Comparison of ENCODE assay signal across 7 cellular contexts in genomic region chr18:46519870-46520269, GRCh38.
"Had no signal": no experiment of that assay in that cellular context is flagged by ENCODE, and none has a peak within 500 bp of the region (broad histone marks: within the 10 kb centered on the region; RNA-seq: fewer than 3 reads in every experiment).

No MANE protein-coding gene starts in this region.

- DNase-seq: GM23248, GOT3, H7, HFFc6 had no signal

- H3K36me3 Mint-ChIP-seq: IgD-negative memory B cell had no signal

- H3K4me1 ChIP-seq: HAP-1 had no signal

- H3K27ac ChIP-seq: GM23248, HL-60 had no signal

- H3K4me3 Mint-ChIP-seq: HFFc6 had no signal

- H3K4me1 Mint-ChIP-seq: IgD-negative memory B cell had no signal

- H3K4me3 ChIP-seq: GM23248, HAP-1 had no signal

- H3K9me3 Mint-ChIP-seq: HFFc6 had no signal

- H3K36me3 ChIP-seq: HAP-1 had no signal

- H3K9me3 ChIP-seq: HAP-1 had no signal

- H3K9ac ChIP-seq: GM23248 had no signal

- H2AFZ ChIP-seq: GM23248 had no signal

- H3K27ac Mint-ChIP-seq: HFFc6, IgD-negative memory B cell had no signal
